Comparison of ENCODE assay signal across 1 cellular context in the genomic region with DNA sequence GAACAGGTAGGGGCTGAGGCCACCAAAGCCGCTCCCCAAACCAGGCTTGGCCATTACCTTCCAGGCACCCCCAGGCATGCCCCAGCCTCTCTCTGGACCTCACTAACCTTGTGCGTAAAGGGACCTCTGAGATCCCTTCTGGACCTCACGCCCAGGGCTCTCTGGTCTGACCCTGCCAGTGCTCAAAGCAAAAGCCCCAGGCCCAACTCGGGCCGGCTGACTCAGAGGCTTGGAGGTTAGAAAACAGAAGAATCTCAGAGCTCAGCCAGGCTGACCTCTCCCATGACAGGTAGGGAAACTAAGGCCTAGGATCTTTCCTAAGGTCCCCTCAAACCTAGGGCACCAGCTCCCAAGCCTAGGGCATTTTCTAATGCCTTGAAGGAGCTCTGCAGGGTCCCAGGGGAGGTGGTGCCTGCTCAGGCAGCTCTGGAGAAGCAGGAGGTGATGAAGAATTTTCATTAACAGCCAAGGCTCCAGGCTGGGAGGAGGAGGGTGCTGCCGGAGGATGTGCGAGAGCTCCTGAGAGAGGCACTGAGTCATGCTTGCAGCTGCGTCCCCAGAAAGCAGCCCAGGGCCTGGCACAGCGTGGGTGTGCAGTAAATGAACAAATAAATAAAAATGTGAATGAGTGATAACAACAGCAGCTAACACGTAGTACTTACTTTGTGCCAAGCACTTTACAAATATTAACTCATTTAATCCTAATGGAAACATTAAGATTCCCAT.
TF ChIP-seq lines count a peak whose summit lies in the region.

No MANE protein-coding gene starts in this region.

TF ChIP-seq in SK-N-SH, 30 proteins besides CTCF, POLR2A, EP300 and RAD21 (continued from another document):
- TF ChIP-seq, protein P1, sequence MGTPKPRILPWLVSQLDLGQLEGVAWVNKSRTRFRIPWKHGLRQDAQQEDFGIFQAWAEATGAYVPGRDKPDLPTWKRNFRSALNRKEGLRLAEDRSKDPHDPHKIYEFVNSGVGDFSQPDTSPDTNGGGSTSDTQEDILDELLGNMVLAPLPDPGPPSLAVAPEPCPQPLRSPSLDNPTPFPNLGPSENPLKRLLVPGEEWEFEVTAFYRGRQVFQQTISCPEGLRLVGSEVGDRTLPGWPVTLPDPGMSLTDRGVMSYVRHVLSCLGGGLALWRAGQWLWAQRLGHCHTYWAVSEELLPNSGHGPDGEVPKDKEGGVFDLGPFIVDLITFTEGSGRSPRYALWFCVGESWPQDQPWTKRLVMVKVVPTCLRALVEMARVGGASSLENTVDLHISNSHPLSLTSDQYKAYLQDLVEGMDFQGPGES (IDR thresholded peaks at IDR 0.05; ENCODE audit: low read depth, low read length): no peak
- TF ChIP-seq TEAD4 (IDR thresholded peaks at IDR 0.05; ENCODE audit: borderline replicate concordance, insufficient read depth) (no peak), CHD2 (IDR thresholded peaks at IDR 0.05; ENCODE audit: low read length, partially characterized antibody) (no peak), NFIC (IDR thresholded peaks at IDR 0.05; ENCODE audit: borderline replicate concordance) (0 out of 2 replicates have a peak, but pooled peaks have one; percentile 11), JUND (IDR thresholded peaks at IDR 0.05) (peak; percentile 34; the same call in 1 of the 2 replicates)
- TF ChIP-seq, protein P2, sequence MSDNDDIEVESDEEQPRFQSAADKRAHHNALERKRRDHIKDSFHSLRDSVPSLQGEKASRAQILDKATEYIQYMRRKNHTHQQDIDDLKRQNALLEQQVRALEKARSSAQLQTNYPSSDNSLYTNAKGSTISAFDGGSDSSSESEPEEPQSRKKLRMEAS (IDR thresholded peaks at IDR 0.05; ENCODE audit: low read depth): no peak
